Comparison of ENCODE assay signal across 29 cellular contexts in genomic region chr17:71878271-71878670, GRCh38.
"Had no signal": no experiment of that assay in that cellular context is flagged by ENCODE, and none has a peak within 500 bp of the region (broad histone marks: within the 10 kb centered on the region; RNA-seq: fewer than 3 reads in every experiment).

No MANE protein-coding gene starts in this region.

- FAIRE-seq: urothelium cell line had no signal

- H3K9me3 ChIP-seq: stomach, suprapubic skin, testis, thoracic aorta, thyroid gland, tibial artery, tibial nerve, transverse colon, upper lobe of left lung, upper lobe of right lung, uterus, vagina had no signal

- H3K36me3 ChIP-seq: stomach, suprapubic skin, thoracic aorta, thyroid gland, tibial artery, tibial nerve, transverse colon, upper lobe of left lung, upper lobe of right lung, uterus, vagina had no signal

- H3K27me3 Mint-ChIP-seq: stimulated activated memory B cell treated with anti-CD40 and anti-IgM and Interleukin-4, amounts not matched to agents 10 μg/mL and 1 μg/mL and 100 μg/mL, for 72 hours; stimulated activated naive B cell treated with anti-CD40 and anti-IgM and Interleukin-4, amounts not matched to agents 10 μg/mL and 1 μg/mL and 100 μg/mL, for 72 hours; stimulated activated naive CD8-positive, alpha-beta T cell treated with anti-CD3 and anti-CD28 coated beads, Interleukin-15, amount 100 ng/mL, for 72 hours; stimulated activated naive CD8-positive, alpha-beta T cell treated with anti-CD3 and anti-CD28 coated beads, Interleukin-15, Interleukin-2, amounts not matched to agents 100 ng/mL and 50 ng/mL, for 24 hours had no signal

- H3K4me1 Mint-ChIP-seq: stimulated activated effector memory CD8-positive, alpha-beta T cell treated with anti-CD3 and anti-CD28 coated beads, Interleukin-12 subunit alpha, Interleukin-12 subunit beta, amount 100 ng/mL, for 72 hours; stimulated activated memory B cell treated with anti-CD40 and anti-IgM and Interleukin-4, amounts not matched to agents 10 μg/mL and 1 μg/mL and 100 μg/mL, for 72 hours; stimulated activated naive B cell treated with anti-CD40 and anti-IgM and Interleukin-4, amounts not matched to agents 10 μg/mL and 1 μg/mL and 100 μg/mL, for 72 hours; stimulated activated naive CD8-positive, alpha-beta T cell treated with anti-CD3 and anti-CD28 coated beads, Interleukin-15, amount 100 ng/mL, for 72 hours had no signal

- H3K27me3 ChIP-seq: stomach, testis, thyroid gland, tibial artery, tibial nerve, transverse colon, upper lobe of left lung, upper lobe of right lung, uterus, vagina had no signal

- H3K36me3 Mint-ChIP-seq: stimulated activated effector memory CD8-positive, alpha-beta T cell treated with anti-CD3 and anti-CD28 coated beads, Interleukin-12 subunit alpha, Interleukin-12 subunit beta, amount 100 ng/mL, for 72 hours; stimulated activated memory B cell treated with anti-CD40 and anti-IgM and Interleukin-4, amounts not matched to agents 10 μg/mL and 1 μg/mL and 100 μg/mL, for 72 hours; stimulated activated naive B cell treated with anti-CD40 and anti-IgM and Interleukin-4, amounts not matched to agents 10 μg/mL and 1 μg/mL and 100 μg/mL, for 72 hours; type B pancreatic cell had no signal

- H3K4me1 ChIP-seq: stomach, suprapubic skin, testis, thyroid gland, tibial artery, tibial nerve, transverse colon, upper lobe of left lung, upper lobe of right lung, uterus, vagina had no signal

- DNase-seq: stimulated activated CD4-positive, alpha-beta T cell treated with anti-CD3 and anti-CD28 coated beads, Interleukin-2, amount 100 ng/mL, for 48 hours; stimulated activated CD4-positive, alpha-beta T cell treated with anti-CD3 and anti-CD28 coated beads, Interleukin-4, amount 100 ng/mL, for 1 hour; stimulated activated CD4-positive, alpha-beta T cell treated with anti-CD3 and anti-CD28 coated beads, Interleukin-4, amount 100 ng/mL, for 24 hours; stimulated activated CD4-positive, alpha-beta T cell treated with anti-CD3 and anti-CD28 coated beads, Interleukin-4, amount 100 ng/mL, for 4 hours; stimulated activated CD8-positive, alpha-beta memory T cell treated with anti-CD3 and anti-CD28 coated beads, Interleukin-4, amount 100 ng/mL, for 48 hours; stimulated activated naive B cell treated with anti-CD40 and anti-IgM and Interleukin-4, amounts not matched to agents 10 μg/mL and 1 μg/mL and 100 μg/mL, for 72 hours; stimulated activated naive CD4-positive, alpha-beta T cell; stimulated activated naive CD4-positive, alpha-beta T cell treated with Interleukin-2 at 50 U/mL for 16 hours; stimulated activated naive CD8-positive, alpha-beta T cell treated with anti-CD3 and anti-CD28 coated beads, Interleukin-15, amount 100 ng/mL, for 72 hours; stimulated activated naive CD8-positive, alpha-beta T cell treated with anti-CD3 and anti-CD28 coated beads, Interleukin-15, Interleukin-2, amounts not matched to agents 100 U/mL and 50 U/mL, for 24 hours; stomach; substantia nigra; testis; thyroid gland; tibial artery; transverse colon; trophoblast cell; upper lobe of left lung; upper lobe of right lung; uterus had no signal

- H3K27ac ChIP-seq: stomach, suprapubic skin, testis, thoracic aorta, thyroid gland, tibial artery, tibial nerve, transverse colon, upper lobe of left lung, upper lobe of right lung, uterus, vagina had no signal

- H3K4me3 Mint-ChIP-seq: stimulated activated effector memory CD8-positive, alpha-beta T cell treated with anti-CD3 and anti-CD28 coated beads, Interleukin-12 subunit alpha, Interleukin-12 subunit beta, amount 100 ng/mL, for 72 hours; stimulated activated memory B cell treated with anti-CD40 and anti-IgM and Interleukin-4, amounts not matched to agents 10 μg/mL and 1 μg/mL and 100 μg/mL, for 72 hours; stimulated activated naive B cell treated with anti-CD40 and anti-IgM and Interleukin-4, amounts not matched to agents 10 μg/mL and 1 μg/mL and 100 μg/mL, for 72 hours; stimulated activated naive CD8-positive, alpha-beta T cell treated with anti-CD3 and anti-CD28 coated beads, Interleukin-15, amount 100 ng/mL, for 72 hours; stimulated activated naive CD8-positive, alpha-beta T cell treated with anti-CD3 and anti-CD28 coated beads, Interleukin-15, Interleukin-2, amounts not matched to agents 100 ng/mL and 50 ng/mL, for 24 hours; type B pancreatic cell had no signal

- H3K9me3 Mint-ChIP-seq: stimulated activated naive CD8-positive, alpha-beta T cell treated with anti-CD3 and anti-CD28 coated beads, Interleukin-15, amount 100 ng/mL, for 72 hours; type B pancreatic cell had no signal

- H3K27ac Mint-ChIP-seq: stimulated activated effector memory CD8-positive, alpha-beta T cell treated with anti-CD3 and anti-CD28 coated beads, Interleukin-12 subunit alpha, Interleukin-12 subunit beta, amount 100 ng/mL, for 72 hours; stimulated activated memory B cell treated with anti-CD40 and anti-IgM and Interleukin-4, amounts not matched to agents 10 μg/mL and 1 μg/mL and 100 μg/mL, for 72 hours; stimulated activated naive B cell treated with anti-CD40 and anti-IgM and Interleukin-4, amounts not matched to agents 10 μg/mL and 1 μg/mL and 100 μg/mL, for 72 hours; stimulated activated naive CD8-positive, alpha-beta T cell treated with anti-CD3 and anti-CD28 coated beads, Interleukin-15, amount 100 ng/mL, for 72 hours; stimulated activated naive CD8-positive, alpha-beta T cell treated with anti-CD3 and anti-CD28 coated beads, Interleukin-15, Interleukin-2, amounts not matched to agents 100 ng/mL and 50 ng/mL, for 24 hours; type B pancreatic cell had no signal

- H3K4me3 ChIP-seq: stomach, suprapubic skin, testis, thoracic aorta, thyroid gland, tibial artery, tibial nerve, transverse colon, upper lobe of left lung, upper lobe of right lung, uterus, vagina had no signal
